ENCODE assay signal across 22 cellular contexts in genomic region chr6:148532698-148533097, GRCh38.
DNase-seq lines count a peak whose midpoint lies in the region; ATAC-seq and TF ChIP-seq lines count a peak whose summit lies in the region.
"Had no signal": no experiment of that assay in that cellular context is flagged by ENCODE, and none has a peak within 500 bp of the region (broad histone marks: within the 10 kb centered on the region; RNA-seq: fewer than 3 reads in every experiment).

No MANE protein-coding gene starts in this region.

- ATAC-seq in GM21390 (IDR thresholded peaks at IDR 0.05; ENCODE audit: unreplicated experiment) (no peak), GM19023 (IDR thresholded peaks at IDR 0.05; ENCODE audit: unreplicated experiment) (no peak)
- ATAC-seq: Right ventricle myocardium inferior had no signal

- H3K27ac ChIP-seq in AG04450 (ENCODE audit: low read depth, low read length) (peak overlapping the region; percentile 97), ascending aorta (peak overlapping the region; percentile 77), mesenchymal stem cell (ENCODE audit: low read length, poor library complexity, severe bottlenecking) (no peak overlapping the region), substantia nigra (ENCODE audit: low read depth, low read length, poor library complexity, severe bottlenecking) (peak overlapping the region; percentile 24)
- H3K27ac ChIP-seq: KMS-11, PC-9, SJSA1 had no signal

- H3K4me3 ChIP-seq in AG04450 (ENCODE audit: low read depth, low read length), result no peak overlapping the region
- no peak overlapping the region for H3K4me3 ChIP-seq in ascending aorta
- no peak overlapping the region for H3K4me3 ChIP-seq in mesenchymal stem cell (ENCODE audit: insufficient read depth in 1 of 2, low read depth in 1 of 2, low read length in 2 of 2)
- H3K4me3 ChIP-seq: PC-9, SJSA1 had no signal

- H2BK5ac ChIP-seq in mesenchymal stem cell (ENCODE audit: low read depth, low read length, poor library complexity, severe bottlenecking), result no peak overlapping the region

- H3K4me1 ChIP-seq in ascending aorta (peaks cover 0 to 18% of the 10 kb centered on the region in 2 donors), mesenchymal stem cell (ENCODE audit: control insufficient read depth, insufficient read depth, low read depth, low read length) (peaks cover 13% of the 10 kb centered on the region)

- H2BK15ac ChIP-seq in mesenchymal stem cell (ENCODE audit: low read depth, poor library complexity, severe bottlenecking), result no peak overlapping the region

- H3K14ac ChIP-seq in mesenchymal stem cell (ENCODE audit: low read length in 2 of 2), result no peak overlapping the region

- peak overlapping the region; percentile 56 for H4K8ac ChIP-seq in mesenchymal stem cell (ENCODE audit: low read length)

- 98% methylated on average over 13 of the region's 13 CpGs for WGBS in mesenchymal stem cell

- no peak for DNase-seq in AG04450 (ENCODE audit: low read depth, low spot score)
- no peak for DNase-seq in ascending aorta (ENCODE audit: low spot score in 2 of 2)
- DNase-seq in mesenchymal stem cell, result no peak
- DNase-seq in substantia nigra (lab: John Stamatoyannopoulos, UW), result no peak
- DNase-seq in NCI-H1048 (lab: John Stamatoyannopoulos, UW), result no peak
- DNase-seq: 8988T, ACHN, Calu3, DND-41, HCEC 1CT, MM.1S, NCI-H1417, NCI-H1694, NCI-H2029 treated with DMSO at 0.1 percent for 48 hours, NCI-H446 treated with DMSO at 0.1 percent for 48 hours, NCI-H526 treated with DMSO at 0.1 percent for 48 hours, PC-9 had no signal

- H3K18ac ChIP-seq in mesenchymal stem cell (ENCODE audit: low read depth in 1 of 2, low read length in 2 of 2), result no peak overlapping the region

- H4K91ac ChIP-seq in mesenchymal stem cell (ENCODE audit: low read length), result no peak overlapping the region

- H3K36me3 ChIP-seq in ascending aorta, result peaks cover 48 to 58% of the 10 kb centered on the region in 2 donors
- H3K36me3 ChIP-seq in mesenchymal stem cell (ENCODE audit: control insufficient read depth in 1 of 2, insufficient read depth in 2 of 2, low read depth in 1 of 2, low read length in 2 of 2), result peaks cover 33 to 90% of the 10 kb centered on the region in 2 experiments

- POLR2A ChIA-PET in AG04450 (lab: Yijun Ruan, JAX), result no interaction called here

- H3K9ac ChIP-seq in mesenchymal stem cell (ENCODE audit: low read length), result no peak overlapping the region
- H3K9ac ChIP-seq: KMS-11 had no signal

- CTCF ChIA-PET in AG04450 (lab: Charles Lee), result no interaction called here

- intact Hi-C loops in ascending aorta (cut with DNase I), result loop anchor here (5.0 kb wide), 1 partner anchor 355 kb away; no protein-coding TSS in a partner anchor

- H3K23ac ChIP-seq in mesenchymal stem cell (ENCODE audit: low read length in 2 of 2), result no peak overlapping the region

- H2BK120ac ChIP-seq in mesenchymal stem cell (ENCODE audit: low read depth, low read length), result no peak overlapping the region

- H2AK5ac ChIP-seq in mesenchymal stem cell (ENCODE audit: low read length, severe bottlenecking), result no peak overlapping the region

- no peak overlapping the region for H2AFZ ChIP-seq in mesenchymal stem cell (ENCODE audit: low read depth, low read length)
- H2AFZ ChIP-seq: PC-9 had no signal

- no peak overlapping the region for H3K4ac ChIP-seq in mesenchymal stem cell (ENCODE audit: low read depth in 1 of 2, low read length in 2 of 2)

- H3K9me3 ChIP-seq in AG04450 (ENCODE audit: control insufficient read depth, insufficient read depth, low read length) (no peaks in the 10 kb centered on the region), ascending aorta (no peaks in the 10 kb centered on the region), mesenchymal stem cell (ENCODE audit: control insufficient read depth, low read length) (no peaks in the 10 kb centered on the region)
- H3K9me3 ChIP-seq: SJSA1 had no signal

- no peak overlapping the region for H2BK12ac ChIP-seq in mesenchymal stem cell (ENCODE audit: low read length in 2 of 2)

- peaks cover 19% of the 10 kb centered on the region for H3K79me1 ChIP-seq in mesenchymal stem cell (replicated peaks; ENCODE audit: low read length, poor library complexity, severe bottlenecking)

- H3K4me2 ChIP-seq in mesenchymal stem cell (ENCODE audit: low read length, poor library complexity, severe bottlenecking), result no peak overlapping the region
- H3K4me2 ChIP-seq: KMS-11, PC-9 had no signal

- H3K27me3 ChIP-seq in AG04450 (ENCODE audit: control insufficient read depth, insufficient read depth, low read length) (no peaks in the 10 kb centered on the region), ascending aorta (no peaks in the 10 kb centered on the region), mesenchymal stem cell (ENCODE audit: control insufficient read depth in 1 of 2, insufficient read depth in 1 of 2, low read length in 2 of 2) (no peaks in the 10 kb centered on the region)
- H3K27me3 ChIP-seq: SJSA1 had no signal

- TF ChIP-seq CTCF in AG04450 (IDR thresholded peaks at IDR 0.05; ENCODE audit: low read depth, low read length), result no peak
- no peak for TF ChIP-seq CTCF in ascending aorta (IDR thresholded peaks at IDR 0.05)
